ENCODE assay signal across 1 cellular context in genomic region chr11:1082728-1083620, GRCh38.
TF ChIP-seq lines count a peak whose summit lies in the region.

No MANE protein-coding gene starts in this region.

TF ChIP-seq in K562, 482 proteins besides CTCF, POLR2A, EP300 and RAD21:
- peak; percentile 50 for TF ChIP-seq USF2 (CRISPR knock-in tag; IDR thresholded peaks at IDR 0.05)
- peak; percentile 56 for TF ChIP-seq USF1 (CRISPR knock-in tag; IDR thresholded peaks at IDR 0.05)
- no peak for TF ChIP-seq MYBL2 (IDR thresholded peaks at IDR 0.05; ENCODE audit: low read depth)
- no peak for TF ChIP-seq MYBL2 (CRISPR knock-in tag; IDR thresholded peaks at IDR 0.05; ENCODE audit: borderline replicate concordance)
- no peak for TF ChIP-seq BRD4 (IDR thresholded peaks at IDR 0.05)
- no peak for TF ChIP-seq C11orf30 (IDR thresholded peaks at IDR 0.05; ENCODE audit: low read depth)
- no peak for TF ChIP-seq ZNF518B (CRISPR knock-in tag; IDR thresholded peaks at IDR 0.05)
- no peak for TF ChIP-seq SMAD3 (CRISPR knock-in tag; conservative IDR thresholded peaks at IDR 0.05)
- TF ChIP-seq ZNF512 (tag; IDR thresholded peaks at IDR 0.05): no peak
- TF ChIP-seq MCM2 (IDR thresholded peaks at IDR 0.05; ENCODE audit: low read depth): no peak
- no peak for TF ChIP-seq DPF2 (IDR thresholded peaks at IDR 0.05)
